26 cellular contexts compared by ENCODE assay signal in genomic region chr5:142213077-142213476, GRCh38.
"Had no signal": no experiment of that assay in that cellular context is flagged by ENCODE, and none has a peak within 500 bp of the region (broad histone marks: within the 10 kb centered on the region; RNA-seq: fewer than 3 reads in every experiment).

No MANE protein-coding gene starts in this region.

- DNase-seq: nephron progenitor cell; nucleus accumbens; pancreas; right cardiac atrium; right lobe of liver; sigmoid colon; small intestine; stimulated activated CD4-positive, alpha-beta T cell treated with anti-CD3 and anti-CD28 coated beads, Interleukin-15, amount 100 ng/mL, for 24 hours; stimulated activated CD4-positive, alpha-beta T cell treated with anti-CD3 and anti-CD28 coated beads, Interleukin-2, amount 100 ng/mL, for 24 hours; stimulated activated CD4-positive, alpha-beta T cell treated with anti-CD3 and anti-CD28 coated beads, Interleukin-2, amount 100 ng/mL, for 48 hours; stimulated activated CD4-positive, alpha-beta T cell treated with anti-CD3 and anti-CD28 coated beads, Interleukin-4, amount 100 ng/mL, for 24 hours; stimulated activated naive B cell treated with anti-CD40 and anti-IgM and Interleukin-4, amounts not matched to agents 10 μg/mL and 1 μg/mL and 100 μg/mL, for 72 hours; stimulated activated naive CD4-positive, alpha-beta T cell treated with Interleukin-2 at 50 U/mL for 16 hours; stomach; thyroid gland; trophoblast cell; upper lobe of left lung had no signal

- H3K4me3 Mint-ChIP-seq: natural killer cell treated with Interleukin-12 subunit alpha and Interleukin-12 subunit beta and Interleukin-15 and Interleukin-18, amount 100 ng/mL, for 72 hours; nephron progenitor cell; neural crest cell; stimulated activated effector memory CD8-positive, alpha-beta T cell treated with anti-CD3 and anti-CD28 coated beads, Interleukin-12 subunit alpha, Interleukin-12 subunit beta, amount 100 ng/mL, for 72 hours; stimulated activated naive B cell treated with anti-CD40 and anti-IgM and Interleukin-4, amounts not matched to agents 10 μg/mL and 1 μg/mL and 100 μg/mL, for 72 hours; stimulated activated naive CD8-positive, alpha-beta T cell treated with anti-CD3 and anti-CD28 coated beads, Interleukin-15, Interleukin-2, amounts not matched to agents 100 ng/mL and 50 ng/mL, for 24 hours had no signal

- H3K36me3 ChIP-seq: neutrophil, pancreas, prostate gland, right lobe of liver, sigmoid colon, stomach, thoracic aorta, thyroid gland, tibial nerve, upper lobe of left lung, vagina had no signal

- H3K4me3 ChIP-seq: pancreas, prostate gland, right lobe of liver, sigmoid colon, stomach, thoracic aorta, thyroid gland, tibial nerve, upper lobe of left lung, vagina had no signal

- H3K36me3 Mint-ChIP-seq: natural killer cell treated with Interleukin-12 subunit alpha and Interleukin-12 subunit beta and Interleukin-15 and Interleukin-18, amount 100 ng/mL, for 72 hours; stimulated activated effector memory CD8-positive, alpha-beta T cell treated with anti-CD3 and anti-CD28 coated beads, Interleukin-12 subunit alpha, Interleukin-12 subunit beta, amount 100 ng/mL, for 72 hours; stimulated activated naive B cell treated with anti-CD40 and anti-IgM and Interleukin-4, amounts not matched to agents 10 μg/mL and 1 μg/mL and 100 μg/mL, for 72 hours had no signal

- H3K27ac Mint-ChIP-seq: natural killer cell treated with Interleukin-12 subunit alpha and Interleukin-12 subunit beta and Interleukin-15 and Interleukin-18, amount 100 ng/mL, for 72 hours; nephron progenitor cell; stimulated activated effector memory CD8-positive, alpha-beta T cell treated with anti-CD3 and anti-CD28 coated beads, Interleukin-12 subunit alpha, Interleukin-12 subunit beta, amount 100 ng/mL, for 72 hours; stimulated activated naive B cell treated with anti-CD40 and anti-IgM and Interleukin-4, amounts not matched to agents 10 μg/mL and 1 μg/mL and 100 μg/mL, for 72 hours; stimulated activated naive CD8-positive, alpha-beta T cell treated with anti-CD3 and anti-CD28 coated beads, Interleukin-15, Interleukin-2, amounts not matched to agents 100 ng/mL and 50 ng/mL, for 24 hours had no signal

- H3K27me3 ChIP-seq: pancreas, right lobe of liver, sigmoid colon, stomach, thyroid gland, tibial nerve, upper lobe of left lung, vagina had no signal

- ATAC-seq: natural killer cell treated with Interleukin-12 subunit alpha and Interleukin-12 subunit beta and Interleukin-15 and Interleukin-18, amount 100 ng/mL, for 72 hours; pancreas; right cardiac atrium; right lobe of liver; stimulated activated effector memory CD8-positive, alpha-beta T cell treated with anti-CD3 and anti-CD28 coated beads, Interleukin-12 subunit alpha, Interleukin-12 subunit beta, amount 100 ng/mL, for 72 hours; stimulated activated naive B cell treated with anti-CD40 and anti-IgM and Interleukin-4, amounts not matched to agents 10 μg/mL and 1 μg/mL and 100 μg/mL, for 72 hours had no signal

- H3K9me3 ChIP-seq: neutrophil, pancreas, prostate gland, right lobe of liver, sigmoid colon, stomach, thoracic aorta, thyroid gland, tibial nerve, upper lobe of left lung, vagina had no signal

- H3K27ac ChIP-seq: neutrophil, pancreas, prostate gland, right lobe of liver, sigmoid colon, stomach, thoracic aorta, thyroid gland, tibial nerve, upper lobe of left lung, vagina had no signal

- H3K4me1 ChIP-seq: pancreas, right lobe of liver had no signal

- H3K4me1 Mint-ChIP-seq: neural crest cell; stimulated activated effector memory CD8-positive, alpha-beta T cell treated with anti-CD3 and anti-CD28 coated beads, Interleukin-12 subunit alpha, Interleukin-12 subunit beta, amount 100 ng/mL, for 72 hours; stimulated activated naive B cell treated with anti-CD40 and anti-IgM and Interleukin-4, amounts not matched to agents 10 μg/mL and 1 μg/mL and 100 μg/mL, for 72 hours had no signal

- H3K9me3 Mint-ChIP-seq: natural killer cell treated with Interleukin-12 subunit alpha and Interleukin-12 subunit beta and Interleukin-15 and Interleukin-18, amount 100 ng/mL, for 72 hours; nephron progenitor cell; neural crest cell; stimulated activated effector memory CD8-positive, alpha-beta T cell treated with anti-CD3 and anti-CD28 coated beads, Interleukin-12 subunit alpha, Interleukin-12 subunit beta, amount 100 ng/mL, for 72 hours; stimulated activated naive B cell treated with anti-CD40 and anti-IgM and Interleukin-4, amounts not matched to agents 10 μg/mL and 1 μg/mL and 100 μg/mL, for 72 hours; stimulated activated naive CD8-positive, alpha-beta T cell treated with anti-CD3 and anti-CD28 coated beads, Interleukin-15, Interleukin-2, amounts not matched to agents 100 ng/mL and 50 ng/mL, for 24 hours had no signal
